ENCODE assay signal across 1 cellular context in the genomic region with DNA sequence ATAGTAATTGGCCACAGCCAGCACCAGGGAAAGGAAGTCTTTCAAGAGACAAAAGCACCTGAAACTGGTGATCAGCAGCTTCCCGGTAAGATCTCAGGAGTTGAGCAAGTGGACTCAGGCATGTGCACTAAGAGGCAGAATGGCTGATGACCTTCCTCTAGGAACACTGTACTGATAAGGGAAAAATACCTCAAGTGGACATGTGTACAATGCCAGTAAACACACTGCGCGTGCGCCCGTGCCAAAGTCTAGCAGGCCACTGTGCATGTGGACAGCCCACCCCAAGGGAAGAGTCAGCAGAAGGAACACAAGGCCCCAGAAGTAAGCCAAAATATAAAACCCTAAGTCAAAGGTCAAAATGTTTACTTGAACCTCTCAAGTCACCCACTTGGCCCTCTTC.
TF ChIP-seq lines count a peak whose summit lies in the region.

No MANE protein-coding gene starts in this region.

TF ChIP-seq in H1, 55 proteins besides CTCF, POLR2A, EP300 and RAD21 (continued from another document):
- TF ChIP-seq CHD7 (IDR thresholded peaks at IDR 0.05; ENCODE audit: insufficient replicate concordance, low read length) = no peak
- no peak for TF ChIP-seq HDAC6 (IDR thresholded peaks at IDR 0.05; ENCODE audit: low read depth, low read length)
- TF ChIP-seq CHD2 (IDR thresholded peaks at IDR 0.05; ENCODE audit: low read length) = no peak
